In genomic region chr11:63444181-63444580, GRCh38 we compare ENCODE assay signal across 30 cellular contexts. TPM values are rescaled to one million over a fixed set of nuclear protein-coding genes. Genes with fewer than 3 reads are reported as not detected.
"Had no signal": no experiment of that assay in that cellular context is flagged by ENCODE, and none has a peak within 500 bp of the region (broad histone marks: within the 10 kb centered on the region; RNA-seq: fewer than 3 reads in every experiment).

No MANE protein-coding gene starts in this region.

- DNase-seq: activated CD4-positive, alpha-beta T cell treated with anti-CD3 and anti-CD28 coated beads, Interleukin-2, amount 50 U/mL, for 4 hours; activated CD4-positive, CD25-positive, alpha-beta regulatory T cell treated with anti-CD3 and anti-CD28 coated beads, Interleukin-2, amount 50 U/mL, for 72 hours; activated CD8-positive, alpha-beta memory T cell treated with anti-CD3 and anti-CD28 coated beads, Interleukin-2, amount 50 U/mL, for 4 hours; activated gamma-delta T cell treated with Interleukin-2 at 50 U/mL for 16 hours; adrenal gland; aorta; body of pancreas; cerebellar nuclear complex; colonic mucosa; dorsolateral prefrontal cortex; effector memory CD4-positive, alpha-beta T cell; left lung; lower lobe of right lung; mesendoderm; posterior cingulate gyrus; right lobe of liver; stimulated activated CD4-positive, alpha-beta T cell treated with anti-CD3 and anti-CD28 coated beads, Interleukin-12 subunit alpha, Interleukin-12 subunit beta, amount 100 ng/mL, for 4 hours; stimulated activated CD4-positive, alpha-beta T cell treated with anti-CD3 and anti-CD28 coated beads, Interleukin-4, amount 100 ng/mL, for 1 hour; T-cell; uterus had no signal

- H3K27me3 ChIP-seq: adrenal gland, body of pancreas, cardiac muscle cell, colonic mucosa, dorsolateral prefrontal cortex, left lung, right lobe of liver, SJSA1, uterus had no signal

- H3K9me3 Mint-ChIP-seq: activated naive CD4-positive, alpha-beta T cell treated with anti-CD3 and anti-CD28 coated beads, Interleukin-2, amount 50 U/mL, for 72 hours; activated T-helper 1 cell treated with anti-CD3 and anti-CD28 coated beads, Interleukin-12 subunit alpha, Interleukin-12 subunit beta, Interleukin-2, Interleukin-4 antibody, amounts not matched to agents 30 ng/mL and 10 ng/mL and 1 ng/mL, durations not matched to agents 14 hours and 24 hours and 36 hours; stimulated activated naive CD8-positive, alpha-beta T cell treated with anti-CD3 and anti-CD28 coated beads, Interleukin-15, Interleukin-2, amounts not matched to agents 100 ng/mL and 50 ng/mL, for 24 hours; T-cell had no signal

- H3K36me3 ChIP-seq: adrenal gland, cardiac muscle cell, colonic mucosa, left lung, lower lobe of right lung, right lobe of liver, SJSA1, uterus had no signal

- H3K27ac ChIP-seq: adrenal gland, body of pancreas, cardiac muscle cell, colonic mucosa, left lung, lower lobe of right lung, right lobe of liver, SJSA1, skin epidermis, uterus, VCaP had no signal

- H3K4me3 ChIP-seq: adrenal gland, body of pancreas, cardiac muscle cell, colonic mucosa, dorsolateral prefrontal cortex, left lung, lower lobe of right lung, right lobe of liver, SJSA1, skin epidermis, uterus had no signal

- H3K9me3 ChIP-seq: adrenal gland, body of pancreas, colonic mucosa, left lung, lower lobe of right lung, right lobe of liver, SJSA1, uterus had no signal

- H3K4me1 ChIP-seq: adrenal gland, body of pancreas, colonic mucosa, left lung, lower lobe of right lung, right lobe of liver, uterus had no signal

- H3K4me1 Mint-ChIP-seq: nephron had no signal

- H3K27ac Mint-ChIP-seq: activated T-helper 1 cell treated with anti-CD3 and anti-CD28 coated beads, Interleukin-12 subunit alpha, Interleukin-12 subunit beta, Interleukin-2, Interleukin-4 antibody, amounts not matched to agents 30 ng/mL and 10 ng/mL and 1 ng/mL, durations not matched to agents 14 hours and 24 hours and 36 hours; nephron; stimulated activated naive CD8-positive, alpha-beta T cell treated with anti-CD3 and anti-CD28 coated beads, Interleukin-15, Interleukin-2, amounts not matched to agents 100 ng/mL and 50 ng/mL, for 24 hours; T-cell; type B pancreatic cell had no signal

- ATAC-seq: body of pancreas, left lung, lower lobe of right lung, right lobe of liver, T-cell had no signal

- H3K36me3 Mint-ChIP-seq: activated naive CD4-positive, alpha-beta T cell treated with anti-CD3 and anti-CD28 coated beads, Interleukin-2, amount 50 U/mL, for 72 hours; T-cell; type B pancreatic cell had no signal

- H3K4me3 Mint-ChIP-seq: activated T-helper 1 cell treated with anti-CD3 and anti-CD28 coated beads, Interleukin-12 subunit alpha, Interleukin-12 subunit beta, Interleukin-2, Interleukin-4 antibody, amounts not matched to agents 30 ng/mL and 10 ng/mL and 1 ng/mL, durations not matched to agents 14 hours and 24 hours and 36 hours; nephron; stimulated activated naive CD8-positive, alpha-beta T cell treated with anti-CD3 and anti-CD28 coated beads, Interleukin-15, Interleukin-2, amounts not matched to agents 100 ng/mL and 50 ng/mL, for 24 hours; T-cell; type B pancreatic cell had no signal

- H3K27me3 Mint-ChIP-seq: stimulated activated naive CD8-positive, alpha-beta T cell treated with anti-CD3 and anti-CD28 coated beads, Interleukin-15, Interleukin-2, amounts not matched to agents 100 ng/mL and 50 ng/mL, for 24 hours; type B pancreatic cell had no signal

RNA-seq across cellular contexts. Expression of gene PLAAT5, which starts 46.8 kb away (rescaled TPM):
- total RNA-seq: activated naive CD4-positive, alpha-beta T cell treated with anti-CD3 and anti-CD28 coated beads, Interleukin-2, amount 50 U/mL, for 72 hours; activated T-helper 1 cell treated with anti-CD3 and anti-CD28 coated beads, Interleukin-12 subunit alpha, Interleukin-12 subunit beta, Interleukin-2, Interleukin-4 antibody, amounts not matched to agents 30 ng/mL and 10 ng/mL and 1 ng/mL, durations not matched to agents 14 hours and 24 hours and 36 hours; osteoblast; right lobe of liver had no signal
